16 cellular contexts compared by ENCODE assay signal in genomic region chr5:142056831-142057696, GRCh38. TPM values are rescaled to one million over a fixed set of nuclear protein-coding genes. Genes with fewer than 3 reads are reported as not detected.
DNase-seq lines count a peak whose midpoint lies in the region; ATAC-seq, FAIRE-seq and TF ChIP-seq lines count a peak whose summit lies in the region.
"Had no signal": no experiment of that assay in that cellular context is flagged by ENCODE, and none has a peak within 500 bp of the region (broad histone marks: within the 10 kb centered on the region; RNA-seq: fewer than 3 reads in every experiment).

No MANE protein-coding gene starts in this region.

- H3K4me1 ChIP-seq in keratinocyte (ENCODE audit: control insufficient read depth, extremely low read depth, insufficient read depth, low read length) (peaks cover 33% of the 10 kb centered on the region), Peyer's patch (peaks cover 0 to 3% (median 0%) of the 10 kb centered on the region in 4 donors), HepG2 (ENCODE audit: insufficient read depth, low read length) (no peaks in the 10 kb centered on the region)

- no TSS peak for BruUV-seq in HepG2 (replicated peaks; lab: Mats Ljungman, UMichigan)

- H4K20me1 ChIP-seq in keratinocyte (ENCODE audit: control insufficient read depth, extremely low read depth, insufficient read depth, low read length) (no peaks in the 10 kb centered on the region), HepG2 (ENCODE audit: insufficient read depth, low read length) (no peaks in the 10 kb centered on the region)

- POLR2A ChIA-PET in HepG2 (lab: Yijun Ruan, JAX): no interaction called here

- intact Hi-C loops in Right ventricle myocardium superior (cut with DNase I) (no loop called here), HepG2 (cut with micrococcal nuclease; ENCODE audit: unreplicated experiment) (no loop called here)

- H3K79me2 ChIP-seq in keratinocyte (ENCODE audit: control insufficient read depth, insufficient read depth, low read length): no peaks in the 10 kb centered on the region
- no peaks in the 10 kb centered on the region for H3K79me2 ChIP-seq in HepG2 (ENCODE audit: insufficient read depth, low read length)

- TF ChIP-seq EP300 in HepG2 (IDR thresholded peaks at IDR 0.05; ENCODE audit: low read depth in 2 of 2, low read length in 2 of 2) (no peak), HepG2 (CRISPR knock-in tag; IDR thresholded peaks at IDR 0.05; ENCODE audit: borderline replicate concordance) (no peak)

- no peaks in the 10 kb centered on the region for H3K27me3 ChIP-seq in keratinocyte (ENCODE audit: control insufficient read depth, extremely low read depth, insufficient read depth, low read length)
- no peaks in the 10 kb centered on the region for H3K27me3 ChIP-seq in Peyer's patch
- no peaks in the 10 kb centered on the region; a peak in 2 of 5 replicates for H3K27me3 ChIP-seq in HepG2 (ENCODE audit: control insufficient read depth in 1 of 2, insufficient read depth in 2 of 2, low read length in 2 of 2)
- H3K27me3 ChIP-seq: neutrophil had no signal

- CTCF ChIA-PET in HepG2 (lab: Yijun Ruan, JAX; ENCODE audit: low intra/inter-chr PET ratio, low total read pairs): no interaction called here

- H3K9ac ChIP-seq in keratinocyte (ENCODE audit: control insufficient read depth, extremely low read depth, insufficient read depth, low read length) (peak overlapping the region; percentile 13), HepG2 (ENCODE audit: insufficient read depth, low read depth, low read length) (no peak overlapping the region)

- TF ChIP-seq CTCF in LNCaP clone FGC (IDR thresholded peaks at IDR 0.05; ENCODE audit: control insufficient read depth, extremely low read depth, insufficient read depth) (no peak), keratinocyte (optimal IDR thresholded peaks at IDR 0.05 in 1 of 3, IDR thresholded peaks at IDR 0.05 in 1 of 3, conservative IDR thresholded peaks at IDR 0.05 in 1 of 3; ENCODE audit: extremely low read depth in 1 of 3, insufficient read depth in 2 of 3, low read length in 3 of 3) (no peak), Peyer's patch (IDR thresholded peaks at IDR 0.05) (no peak), HepG2 (CRISPR knock-in tag; IDR thresholded peaks at IDR 0.05) (no peak)

- WGBS in HepG2 (ENCODE audit: low lambda C conversion rate): 22% methylated on average over 5 of the region's 5 CpGs

- TF ChIP-seq RAD21 in HepG2 (CRISPR knock-in tag; IDR thresholded peaks at IDR 0.05): no peak

- H3K9me1 ChIP-seq in keratinocyte (ENCODE audit: control insufficient read depth, extremely low read depth, insufficient read depth, low read length): no peaks in the 10 kb centered on the region

- H3K36me3 ChIP-seq in keratinocyte (ENCODE audit: control insufficient read depth in 2 of 2, extremely low read depth in 1 of 2, insufficient read depth in 2 of 2, low read length in 2 of 2) (no peaks in the 10 kb centered on the region), Peyer's patch (no peaks in the 10 kb centered on the region), HepG2 (replicated peaks in 1 of 2; ENCODE audit: control insufficient read depth in 1 of 2, insufficient read depth in 2 of 2, low read length in 2 of 2) (no peaks in the 10 kb centered on the region)
- H3K36me3 ChIP-seq: neutrophil had no signal

- in situ Hi-C loops in HepG2 (cut with HindIII; ENCODE audit: extremely low pct_ligation_motif_present, low pct_unique_long_range_greater_than_20kb): no loop called here

- no peaks in the 10 kb centered on the region for H3K9me3 ChIP-seq in keratinocyte (ENCODE audit: control insufficient read depth, low read depth, low read length)
- no peaks in the 10 kb centered on the region for H3K9me3 ChIP-seq in Peyer's patch
- H3K9me3 ChIP-seq in HepG2 (ENCODE audit: low read length): no peaks in the 10 kb centered on the region
- H3K9me3 ChIP-seq: mucosa of descending colon, neutrophil had no signal

- FAIRE-seq in keratinocyte (lab: Jason Lieb, UNC) (no peak), HepG2 (lab: Jason Lieb, UNC) (no peak)
- FAIRE-seq: endothelial cell of umbilical vein had no signal

- H3K27ac ChIP-seq in keratinocyte (ENCODE audit: control insufficient read depth, insufficient read depth, low read length) (peak overlapping the region; percentile 90), Peyer's patch (no peak overlapping the region), HepG2 (ENCODE audit: extremely low read length, insufficient read depth, low read length) (no peak overlapping the region)
- H3K27ac ChIP-seq: neutrophil had no signal

- H3K4me2 ChIP-seq in keratinocyte (ENCODE audit: control insufficient read depth, extremely low read depth, insufficient read depth, low read depth, low read length) (peak overlapping the region; percentile 15), HepG2 (ENCODE audit: low read depth, low read length) (no peak overlapping the region)

- DNase-seq in LNCaP clone FGC (ENCODE audit: low read depth) (peak; percentile 15), anterior cingulate cortex (lab: John Stamatoyannopoulos, UW) (peak in 36 of 58 donors; percentile 3 to 76 (median 34)), keratinocyte (ENCODE audit: low read depth, low spot score) (no peak), superior temporal gyrus (ENCODE audit: extremely low spot score) (peak; percentile 79), Peyer's patch (no peak), Right ventricle myocardium superior (no peak), HepG2 (ENCODE audit: low spot score) (no peak)
- DNase-seq: activated CD4-positive, alpha-beta T cell treated with anti-CD3 and anti-CD28 coated beads for 48 hours; activated naive CD4-positive, alpha-beta T cell; left colon; mucosa of descending colon; NCI-H1436; NCI-H748 treated with DMSO at 0.1 percent for 48 hours; stimulated activated CD4-positive, alpha-beta T cell treated with anti-CD3 and anti-CD28 coated beads, Interleukin-1b, Interleukin-23, amount 100 ng/mL, for 48 hours had no signal

- H3K4me3 ChIP-seq in LNCaP clone FGC (ENCODE audit: low read depth, low read length) (no peak overlapping the region), keratinocyte (ENCODE audit: control insufficient read depth in 2 of 3, extremely low read depth in 1 of 3, insufficient read depth in 2 of 3, low read depth in 1 of 3, low read length in 3 of 3) (no peak overlapping the region), Peyer's patch (no peak overlapping the region), HepG2 (replicated peaks in 1 of 3; ENCODE audit: insufficient read depth in 1 of 3, low read depth in 2 of 3, low read length in 3 of 3) (no peak overlapping the region)
- H3K4me3 ChIP-seq: mucosa of descending colon had no signal

- ATAC-seq in Right ventricle myocardium superior (ENCODE audit: poor library complexity) (no peak), HepG2 (no peak)
- ATAC-seq: left colon, mucosa of descending colon had no signal

- TF ChIP-seq POLR2A in Peyer's patch (IDR thresholded peaks at IDR 0.05) (no peak), HepG2 (IDR thresholded peaks at IDR 0.05; ENCODE audit: insufficient read depth in 1 of 2, low read depth in 2 of 2, low read length in 2 of 2) (no peak)

- H2AFZ ChIP-seq in keratinocyte (ENCODE audit: control insufficient read depth, low read length) (no peak overlapping the region), HepG2 (ENCODE audit: low read length) (no peak overlapping the region)

- dilution Hi-C loops in keratinocyte (cut with MboI; ENCODE audit: extremely low pct_ligation_motif_present, low sequenced_read_pairs): no loop called here

RNA-seq across cellular contexts. Expression of gene GNPDA1, which starts 44.2 kb away (rescaled TPM):
- 18.0 to 32.6 TPM (median 19.1 TPM) in 3 replicates for polyA plus RNA-seq in keratinocyte
- 22.2 TPM for polyA plus RNA-seq in keratinocyte (2011; ENCODE audit: low read depth)
- 31.8 and 35.9 TPM in 2 replicates for polyA plus RNA-seq in keratinocyte (2011; cell fraction: cytosol; rRNA removed)
- polyA plus RNA-seq in keratinocyte (2011; cell fraction: nucleus; rRNA removed): 27.2 and 41.9 TPM in 2 replicates
- 35.0 and 63.9 TPM in 2 replicates for polyA plus RNA-seq in keratinocyte (2012; ENCODE audit: low replicate concordance)
- polyA minus RNA-seq in keratinocyte: 21.7 to 29.5 TPM (median 28.5 TPM) in 3 replicates
- 12.1 TPM for polyA minus RNA-seq in keratinocyte (2011; cell fraction: cytosol; rRNA and poly(A)+ RNA removed)
- 9.6 and 9.8 TPM in 2 replicates for polyA minus RNA-seq in keratinocyte (2011; cell fraction: nucleus; rRNA and poly(A)+ RNA removed)
- total RNA-seq in Peyer's patch: 10 to 100 TPM; 14.9 to 31.9 (median 23.5) TPM
- 22.7 TPM for total RNA-seq in Right ventricle myocardium superior
- total RNA-seq in HepG2 (2016; rRNA removed; fragmentation: Illumina TruSeq; extraction: Trizol): 54.1 and 74.9 TPM in 2 replicates
- total RNA-seq in HepG2 (2016; cell fraction: cytosol; rRNA removed; fragmentation: Illumina TruSeq; extraction: Trizol; ENCODE audit: low read depth): 12.0 TPM in 2 replicates
- 54.7 and 81.4 TPM in 2 replicates for total RNA-seq in HepG2 (2016; cell fraction: insoluble cytoplasmic fraction; rRNA removed; fragmentation: Illumina TruSeq; extraction: Trizol)
- total RNA-seq in HepG2 (2016; cell fraction: membrane; rRNA removed; fragmentation: Illumina TruSeq; extraction: Trizol): 35.9 and 36.6 TPM in 2 replicates
- 23.2 and 24.6 TPM in 2 replicates for total RNA-seq in HepG2 (2016; cell fraction: nucleus; rRNA removed; fragmentation: Illumina TruSeq; extraction: Trizol)
- polyA plus RNA-seq in HepG2 (2011; rRNA removed): 6.0 and 6.1 TPM in 2 replicates
- polyA plus RNA-seq in HepG2 (2011; cell fraction: cytosol; rRNA removed): 9.3 and 10.6 TPM in 2 replicates
- 10.6 and 11.6 TPM in 2 replicates for polyA plus RNA-seq in HepG2 (2011; cell fraction: nucleus; rRNA removed)
- 23.3 and 24.2 TPM in 2 replicates for polyA plus RNA-seq in HepG2 (2012)
- 11.3 and 13.9 TPM in 2 replicates for polyA plus RNA-seq in HepG2 (2016; cell fraction: cytosol; fragmentation: Illumina TruSeq; extraction: Trizol; ENCODE audit: low read depth)
- 76.4 and 81.8 TPM in 2 replicates for polyA plus RNA-seq in HepG2 (2016; cell fraction: insoluble cytoplasmic fraction; fragmentation: Illumina TruSeq; extraction: Trizol; ENCODE audit: low read depth)
- polyA plus RNA-seq in HepG2 (2016; cell fraction: membrane; fragmentation: Illumina TruSeq; extraction: Trizol; ENCODE audit: low read depth): 25.0 and 27.1 TPM in 2 replicates
- 37.8 and 39.9 TPM in 2 replicates for polyA plus RNA-seq in HepG2 (2016; cell fraction: nucleus; fragmentation: Illumina TruSeq; extraction: Trizol; ENCODE audit: insufficient read depth, low read depth)
- 8.0 and 21.3 TPM in 2 replicates for polyA minus RNA-seq in HepG2 (2011; rRNA and poly(A)+ RNA removed; ENCODE audit: low replicate concordance)
- 8.3 and 13.9 TPM in 2 replicates for polyA minus RNA-seq in HepG2 (2011; cell fraction: cytosol; rRNA and poly(A)+ RNA removed)
- 9.8 and 11.8 TPM in 2 replicates for polyA minus RNA-seq in HepG2 (2011; cell fraction: nucleus; rRNA and poly(A)+ RNA removed)

RNA-seq across cellular contexts. Expression of gene NDFIP1, which starts 51.5 kb away (rescaled TPM):
- polyA plus RNA-seq in keratinocyte (21.6 to 38.2 TPM (median 26.0 TPM) in 3 replicates), HepG2 (2011; rRNA removed) (9.5 and 12.4 TPM in 2 replicates)
- 123 TPM for polyA plus RNA-seq in keratinocyte (2011; ENCODE audit: low read depth)
- polyA plus RNA-seq in keratinocyte (2011; cell fraction: cytosol; rRNA removed): 17.6 and 32.0 TPM in 2 replicates
- polyA plus RNA-seq in keratinocyte (2011; cell fraction: nucleus; rRNA removed): 21.4 and 30.0 TPM in 2 replicates
- 31.7 and 35.8 TPM in 2 replicates for polyA plus RNA-seq in keratinocyte (2012; ENCODE audit: low replicate concordance)
- 4.7 to 17.9 TPM (median 9.6 TPM) in 3 replicates for polyA minus RNA-seq in keratinocyte
- polyA minus RNA-seq in keratinocyte (2011; cell fraction: cytosol; rRNA and poly(A)+ RNA removed): 86.9 TPM
- 17.5 and 29.6 TPM in 2 replicates for polyA minus RNA-seq in keratinocyte (2011; cell fraction: nucleus; rRNA and poly(A)+ RNA removed)
- total RNA-seq in Peyer's patch (100 to 1,000 TPM in 2 of 4 donors, 10 to 100 TPM in 2; 30.5 to 112 (median 93.0) TPM), Right ventricle myocardium superior (50.7 TPM), HepG2 (2016; rRNA removed; fragmentation: Illumina TruSeq; extraction: Trizol) (11.9 and 15.7 TPM in 2 replicates)
- 3.2 and 4.3 TPM in 2 replicates for total RNA-seq in HepG2 (2016; cell fraction: cytosol; rRNA removed; fragmentation: Illumina TruSeq; extraction: Trizol; ENCODE audit: low read depth)
- total RNA-seq in HepG2 (2016; cell fraction: insoluble cytoplasmic fraction; rRNA removed; fragmentation: Illumina TruSeq; extraction: Trizol): 11.6 and 16.8 TPM in 2 replicates
- 7.2 and 8.1 TPM in 2 replicates for total RNA-seq in HepG2 (2016; cell fraction: membrane; rRNA removed; fragmentation: Illumina TruSeq; extraction: Trizol)
- 14.9 and 18.8 TPM in 2 replicates for total RNA-seq in HepG2 (2016; cell fraction: nucleus; rRNA removed; fragmentation: Illumina TruSeq; extraction: Trizol)
- polyA plus RNA-seq in HepG2 (2011; cell fraction: cytosol; rRNA removed): 9.0 and 9.5 TPM in 2 replicates
- 4.3 and 4.9 TPM in 2 replicates for polyA plus RNA-seq in HepG2 (2011; cell fraction: nucleus; rRNA removed)
- polyA plus RNA-seq in HepG2 (2012): 19.8 and 22.3 TPM in 2 replicates
- polyA plus RNA-seq in HepG2 (2016; cell fraction: cytosol; fragmentation: Illumina TruSeq; extraction: Trizol; ENCODE audit: low read depth): 3.2 TPM in 2 replicates
- 16.7 and 17.6 TPM in 2 replicates for polyA plus RNA-seq in HepG2 (2016; cell fraction: insoluble cytoplasmic fraction; fragmentation: Illumina TruSeq; extraction: Trizol; ENCODE audit: low read depth)
- polyA plus RNA-seq in HepG2 (2016; cell fraction: membrane; fragmentation: Illumina TruSeq; extraction: Trizol; ENCODE audit: low read depth): 6.9 and 7.0 TPM in 2 replicates
- 25.9 and 28.4 TPM in 2 replicates for polyA plus RNA-seq in HepG2 (2016; cell fraction: nucleus; fragmentation: Illumina TruSeq; extraction: Trizol; ENCODE audit: insufficient read depth, low read depth)
- 9.6 and 10.1 TPM in 2 replicates for polyA minus RNA-seq in HepG2 (2011; rRNA and poly(A)+ RNA removed; ENCODE audit: low replicate concordance)
- polyA minus RNA-seq in HepG2 (2011; cell fraction: cytosol; rRNA and poly(A)+ RNA removed): 15.8 and 18.5 TPM in 2 replicates
- 14.2 and 14.9 TPM in 2 replicates for polyA minus RNA-seq in HepG2 (2011; cell fraction: nucleus; rRNA and poly(A)+ RNA removed)

Comparison
In these comparisons a context has a peak if more than half of its experiments do, and no peak if none do; other contexts are left out.
1. DNase-seq: peak in LNCaP clone FGC (single experiment), anterior cingulate cortex (36 of 58) and superior temporal gyrus (single experiment); none in keratinocyte (single experiment), Peyer's patch (0 of 3), Right ventricle myocardium superior (single experiment) and HepG2 (single experiment).